13 cellular contexts compared by ENCODE assay signal in the genomic region with DNA sequence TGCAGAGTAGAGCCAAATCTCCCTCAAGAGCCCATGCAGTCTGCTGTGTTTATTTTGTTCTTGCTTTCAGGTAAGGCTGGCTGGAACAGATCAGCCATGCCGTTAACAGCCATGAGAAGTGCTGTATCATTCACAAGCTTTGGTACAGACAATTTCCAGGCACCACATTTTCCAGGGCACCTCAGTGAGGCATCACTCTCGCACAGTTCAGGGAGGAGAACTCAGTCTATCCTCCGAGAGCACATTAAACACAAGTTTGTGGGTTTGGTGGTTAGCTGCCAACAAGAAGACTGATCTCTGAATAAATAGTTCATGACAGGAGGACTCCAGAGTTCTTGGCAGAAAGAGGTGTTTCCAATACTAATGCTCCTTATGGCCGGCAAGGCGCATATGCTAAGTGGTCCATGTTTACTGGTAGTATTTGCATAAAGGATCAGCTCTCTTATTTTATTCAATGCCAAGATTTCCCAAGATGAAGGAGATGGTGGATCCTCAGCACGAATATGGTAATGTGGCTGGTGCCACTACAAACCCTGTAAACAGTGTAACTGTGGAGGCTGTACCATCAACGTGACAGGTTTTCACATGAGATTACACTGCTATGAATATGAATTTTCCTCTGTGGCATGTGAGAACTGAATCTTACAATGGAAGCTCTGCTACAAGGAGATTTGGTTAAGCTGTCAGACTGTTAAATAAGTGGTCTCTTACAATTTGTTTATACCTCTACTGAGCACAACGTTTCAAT. TPM values are rescaled to one million over a fixed set of nuclear protein-coding genes. Genes with fewer than 3 reads are reported as not detected.
A peak's percentile ranks its signal among the peaks of the same experiment; 100 is the strongest.
DNase-seq lines count a peak whose midpoint lies in the region; ATAC-seq and TF ChIP-seq lines count a peak whose summit lies in the region.
"Had no signal": no experiment of that assay in that cellular context is flagged by ENCODE, and none has a peak within 500 bp of the region (broad histone marks: within the 10 kb centered on the region; RNA-seq: fewer than 3 reads in every experiment).

No MANE protein-coding gene starts in this region.

- no peak overlapping the region for H3K4me2 ChIP-seq in neural progenitor cell
- H3K4me2 ChIP-seq: SK-N-SH had no signal

- no peak for ATAC-seq in activated naive CD4-positive, alpha-beta T cell treated with anti-CD3 and anti-CD28 coated beads, Interleukin-2, amount 50 U/mL, for 72 hours
- ATAC-seq in HG03521 (IDR thresholded peaks at IDR 0.05; ENCODE audit: unreplicated experiment): no peak

- H3K36me3 ChIP-seq in neural progenitor cell (no peaks in the 10 kb centered on the region), MG63 (no peaks in the 10 kb centered on the region), uterus (no peaks in the 10 kb centered on the region)

- DNase-seq in EH (ENCODE audit: low read depth): peak; percentile 36
- peak; percentile 65 for DNase-seq in NCI-H187 treated with DMSO at 0.1 percent for 48 hours (lab: John Stamatoyannopoulos, UW)
- DNase-seq in amniotic epithelial cell (ENCODE audit: low read depth): peak; percentile 29
- DNase-seq in neural progenitor cell (ENCODE audit: low spot score): no peak
- DNase-seq in activated naive CD4-positive, alpha-beta T cell treated with anti-CD3 and anti-CD28 coated beads, Interleukin-2, amount 50 U/mL, for 72 hours (ENCODE audit: low spot score in 2 of 2): no peak
- DNase-seq in MG63: no peak
- no peak for DNase-seq in uterus
- DNase-seq: activated T-cell treated with anti-CD3 and anti-CD28 coated beads for 4 hours, amniotic stem cell, HCEC 1CT, SK-N-SH had no signal

- H3F3A ChIP-seq in neural progenitor cell (ENCODE audit: low read depth): peaks cover 3% of the 10 kb centered on the region

- H3K4me3 Mint-ChIP-seq in neural progenitor cell: no peak overlapping the region
- H3K4me3 Mint-ChIP-seq: stimulated activated naive CD8-positive, alpha-beta T cell treated with anti-CD3 and anti-CD28 coated beads, Interleukin-15, Interleukin-2, amounts not matched to agents 100 ng/mL and 50 ng/mL, for 24 hours had no signal

- H3K36me3 Mint-ChIP-seq in neural progenitor cell: no peaks in the 10 kb centered on the region
- no peaks in the 10 kb centered on the region for H3K36me3 Mint-ChIP-seq in activated naive CD4-positive, alpha-beta T cell treated with anti-CD3 and anti-CD28 coated beads, Interleukin-2, amount 50 U/mL, for 72 hours

- H3K9me3 Mint-ChIP-seq in neural progenitor cell: peaks cover 2% of the 10 kb centered on the region
- H3K9me3 Mint-ChIP-seq in activated naive CD4-positive, alpha-beta T cell treated with anti-CD3 and anti-CD28 coated beads, Interleukin-2, amount 50 U/mL, for 72 hours: no peaks in the 10 kb centered on the region
- H3K9me3 Mint-ChIP-seq: stimulated activated naive CD8-positive, alpha-beta T cell treated with anti-CD3 and anti-CD28 coated beads, Interleukin-15, Interleukin-2, amounts not matched to agents 100 ng/mL and 50 ng/mL, for 24 hours had no signal

- H3K4me1 Mint-ChIP-seq in neural progenitor cell: peaks cover 16% of the 10 kb centered on the region

- H3K27me3 ChIP-seq in neural progenitor cell (no peaks in the 10 kb centered on the region), MG63 (no peaks in the 10 kb centered on the region), uterus (no peaks in the 10 kb centered on the region)

- H3K4me1 ChIP-seq in neural progenitor cell (peaks cover 34% of the 10 kb centered on the region), uterus (no peaks in the 10 kb centered on the region)

- H3K9me3 ChIP-seq in neural progenitor cell (ENCODE audit: low read depth) (no peaks in the 10 kb centered on the region), MG63 (no peaks in the 10 kb centered on the region), uterus (no peaks in the 10 kb centered on the region)
- H3K9me3 ChIP-seq: SK-N-SH had no signal

- H3K27ac ChIP-seq in neural progenitor cell (no peak overlapping the region), uterus (no peak overlapping the region)

- no peak overlapping the region for H3K4me3 ChIP-seq in neural progenitor cell
- no peak overlapping the region for H3K4me3 ChIP-seq in MG63
- H3K4me3 ChIP-seq in uterus: no peak overlapping the region

- no peak for TF ChIP-seq POLR2A in uterus (IDR thresholded peaks at IDR 0.05)

- H3K9ac ChIP-seq in neural progenitor cell: no peak overlapping the region
- H3K9ac ChIP-seq: SK-N-SH had no signal

- H4K20me1 ChIP-seq in neural progenitor cell (ENCODE audit: low read depth): no peaks in the 10 kb centered on the region

- intact Hi-C loops in uterus (cut with DNase I; ENCODE audit: low total_unique reads): no loop called here

- peak overlapping the region; percentile 30 for H2AFZ ChIP-seq in neural progenitor cell (replicated peaks)

- no peak for TF ChIP-seq CTCF in neural progenitor cell (IDR thresholded peaks at IDR 0.05)
- no peak for TF ChIP-seq CTCF in uterus (IDR thresholded peaks at IDR 0.05)

- H3K27ac Mint-ChIP-seq in neural progenitor cell: peak overlapping the region; percentile 32
- no peak overlapping the region for H3K27ac Mint-ChIP-seq in activated naive CD4-positive, alpha-beta T cell treated with anti-CD3 and anti-CD28 coated beads, Interleukin-2, amount 50 U/mL, for 72 hours
- H3K27ac Mint-ChIP-seq: stimulated activated naive CD8-positive, alpha-beta T cell treated with anti-CD3 and anti-CD28 coated beads, Interleukin-15, Interleukin-2, amounts not matched to agents 100 ng/mL and 50 ng/mL, for 24 hours had no signal

- H3K27me3 Mint-ChIP-seq in neural progenitor cell (ENCODE audit: insufficient read depth, low read depth): peaks cover 6% of the 10 kb centered on the region

- no peaks in the 10 kb centered on the region for H3K79me2 ChIP-seq in neural progenitor cell (ENCODE audit: low read depth)

RNA-seq across cellular contexts. Expression of gene PELI2, which starts 30.2 kb away (rescaled TPM):
- total RNA-seq in neural progenitor cell (ENCODE audit: low replicate concordance) (23.4 and 27.2 TPM in 2 replicates), uterus (10 to 100 TPM; 15.6 to 24.3 (median 17.0) TPM)
- total RNA-seq in activated naive CD4-positive, alpha-beta T cell treated with anti-CD3 and anti-CD28 coated beads, Interleukin-2, amount 50 U/mL, for 72 hours: 1 to 10 TPM; 2.0 to 3.2 TPM
- 0.69 and 0.72 TPM in 2 replicates for total RNA-seq in MG63 (2014; rRNA removed; shearing (Covaris generic); ENCODE audit: low replicate concordance)

Comparison
In these comparisons a context has a peak if more than half of its experiments do, and no peak if none do; other contexts are left out.
1. DNase-seq: peak in EH (single experiment), NCI-H187 treated with DMSO at 0.1 percent for 48 hours (single experiment) and amniotic epithelial cell (single experiment); none in neural progenitor cell (single experiment), activated naive CD4-positive, alpha-beta T cell treated with anti-CD3 and anti-CD28 coated beads, Interleukin-2, amount 50 U/mL, for 72 hours (0 of 2), MG63 (single experiment) and uterus (0 of 2).